Comparison of ENCODE assay signal across 1 cellular context in genomic region chr6:137000825-137001224, GRCh38.
TF ChIP-seq lines count a peak whose summit lies in the region.

No MANE protein-coding gene starts in this region.

TF ChIP-seq in A549, 52 proteins besides CTCF, POLR2A, EP300 and RAD21 (continued from another document):
- TF ChIP-seq HMGXB4 (CRISPR knock-in tag; IDR thresholded peaks at IDR 0.05; ENCODE audit: borderline replicate concordance) (no peak), FOXS1 (CRISPR knock-in tag; IDR thresholded peaks at IDR 0.05) (no peak)
